Comparison of ENCODE assay signal across 1 cellular context in genomic region chr1:94660994-94661393, GRCh38.
TF ChIP-seq lines count a peak whose summit lies in the region.

No MANE protein-coding gene starts in this region.

TF ChIP-seq in HCT116, 20 proteins besides CTCF, POLR2A, EP300 and RAD21 (continued from another document):
- TF ChIP-seq ZBTB33 (IDR thresholded peaks at IDR 0.05; ENCODE audit: extremely low read depth, insufficient replicate concordance, low read length) (no peak), EZH2phosphoT487 (IDR thresholded peaks at IDR 0.05; ENCODE audit: borderline replicate concordance) (no peak), CEBPB (IDR thresholded peaks at IDR 0.05; ENCODE audit: low read depth) (no peak), ZNF274 (IDR thresholded peaks at IDR 0.05; ENCODE audit: low read depth, low read length) (no peak)
TF ChIP-seq in HCT116: peak in this region for 0.
